In genomic region chr12:49055978-49056754, GRCh38 we compare ENCODE assay signal across 1 cellular context.
A peak's percentile ranks its signal among the peaks of the same experiment; 100 is the strongest.
TF ChIP-seq lines count a peak whose summit lies in the region.

No MANE protein-coding gene starts in this region.

TF ChIP-seq in H1, 55 proteins besides CTCF, POLR2A, EP300 and RAD21:
- peak; percentile 50; the same call in 1 of the 2 replicates for TF ChIP-seq NRF1 (IDR thresholded peaks at IDR 0.05; ENCODE audit: low read depth, low read length)
- TF ChIP-seq SIX5 (IDR thresholded peaks at IDR 0.05; ENCODE audit: low read depth, low read length), result peak; percentile 66
- no peak for TF ChIP-seq RNF2 (IDR thresholded peaks at IDR 0.05; ENCODE audit: borderline replicate concordance, low read depth, low read length, missing control alignments, poor library complexity, severe bottlenecking)
- TF ChIP-seq TAF7 (optimal IDR thresholded peaks at IDR 0.05; ENCODE audit: borderline replicate concordance, low read depth, low read length), result no peak
- no peak for TF ChIP-seq SP4 (IDR thresholded peaks at IDR 0.05; ENCODE audit: low read length)
- no peak for TF ChIP-seq NANOG (IDR thresholded peaks at IDR 0.05; ENCODE audit: insufficient read depth, low read depth, low read length, poor library complexity, severe bottlenecking)
- TF ChIP-seq RFX5 (IDR thresholded peaks at IDR 0.05; ENCODE audit: borderline replicate concordance, low read depth, low read length), result no peak
- no peak for TF ChIP-seq SP1 (IDR thresholded peaks at IDR 0.05; ENCODE audit: low read depth, low read length)
- no peak for TF ChIP-seq TBP (IDR thresholded peaks at IDR 0.05; ENCODE audit: low read depth, low read length)
